ENCODE assay signal across 16 cellular contexts in the genomic region with DNA sequence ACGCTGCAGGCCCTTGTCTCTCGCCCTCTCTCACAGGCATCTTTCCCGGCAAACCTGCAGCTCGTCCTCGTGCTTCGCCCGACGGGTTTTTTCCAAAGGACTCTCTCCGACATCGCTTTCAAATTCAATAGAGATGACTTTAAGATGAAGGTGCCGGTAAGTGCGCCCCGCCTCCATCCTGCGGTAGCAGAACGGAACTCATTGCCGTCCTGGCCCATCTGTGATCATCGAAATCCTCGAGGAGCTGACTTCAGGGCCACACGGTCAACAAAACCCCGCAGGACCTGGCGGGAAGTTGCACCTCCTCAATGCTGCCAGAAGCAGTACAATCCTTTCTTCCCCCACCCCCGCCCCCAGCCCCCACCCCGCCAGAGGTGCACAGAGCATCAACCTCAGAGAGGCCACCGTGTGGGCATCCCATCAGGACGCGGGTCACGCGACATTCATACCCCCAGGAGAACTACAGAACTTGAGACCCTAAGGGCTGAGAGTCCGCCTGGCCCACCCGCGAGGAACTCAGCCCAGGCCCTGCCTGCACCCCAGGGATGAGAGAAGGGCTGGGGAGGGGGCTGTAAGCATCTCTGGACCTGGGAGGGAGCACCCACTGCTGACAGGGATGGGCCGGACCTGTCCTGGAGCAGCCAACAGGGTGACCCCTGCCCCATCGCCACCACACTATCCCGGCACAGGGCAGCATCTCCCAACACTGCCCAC. TPM values are rescaled to one million over a fixed set of nuclear protein-coding genes. Genes with fewer than 3 reads are reported as not detected.
"Had no signal": no experiment of that assay in that cellular context is flagged by ENCODE, and none has a peak within 500 bp of the region (broad histone marks: within the 10 kb centered on the region; RNA-seq: fewer than 3 reads in every experiment).

No MANE protein-coding gene starts in this region.

- FAIRE-seq: endometrium had no signal

- H3K4me1 ChIP-seq: ascending aorta, breast epithelium, psoas muscle, transverse colon had no signal

- H3K9me3 ChIP-seq: ascending aorta, breast epithelium, psoas muscle, transverse colon had no signal

- ATAC-seq: activated CD4-positive, CD25-positive, alpha-beta regulatory T cell treated with anti-CD3 and anti-CD28 coated beads, Interleukin-2, amount 50 U/mL, for 24 hours; activated T-helper 17 cell treated with anti-CD3 and anti-CD28 coated beads, Interleukin-2, amount 50 U/mL, for 72 hours; esophagus mucosa; psoas muscle; sciatic nerve; T-cell had no signal

- H3K36me3 ChIP-seq: breast epithelium, transverse colon had no signal

- H3K27me3 ChIP-seq: ascending aorta, breast epithelium had no signal

- DNase-seq: activated CD4-positive, alpha-beta T cell treated with anti-CD3 and anti-CD28 coated beads, Interleukin-2, amount 50 U/mL, for 4 hours; activated naive CD4-positive, alpha-beta T cell treated with Interleukin-2 at 50 U/mL for 16 hours; islet precursor cell; nephron progenitor cell; T-cell; T-helper 9 cell; transverse colon had no signal

- H3K27ac ChIP-seq: ascending aorta, breast epithelium, psoas muscle, SK-N-MC, transverse colon had no signal

- H3K4me3 ChIP-seq: ascending aorta, breast epithelium, psoas muscle, SK-N-MC, transverse colon had no signal

RNA-seq across cellular contexts. Expression of gene F7, which starts 44.9 kb away (rescaled TPM):
- total RNA-seq: esophagus mucosa, transverse colon had no signal
